In genomic region chr4:119454491-119455270, GRCh38 we compare ENCODE assay signal across 8 cellular contexts.
A peak's percentile ranks its signal among the peaks of the same experiment; 100 is the strongest.
DNase-seq lines count a peak whose midpoint lies in the region; ATAC-seq and TF ChIP-seq lines count a peak whose summit lies in the region.
"Not testable (repeated sequence)": the region's sequence is repeated elsewhere in the genome, so short reads cannot be mapped to it uniquely, and the experiment has no call there.

No MANE protein-coding gene starts in this region.

- not testable (repeated sequence) for H3K27me3 Mint-ChIP-seq in activated T-cell treated with anti-CD3 and anti-CD28 coated beads, Interleukin-2, amount 50 U/mL, for 4 hours (ENCODE audit: low read depth)

- not testable (repeated sequence) for H3K9me2 ChIP-seq in PC-3 (replicated peaks; ENCODE audit: low read length)

- intact Hi-C loops in PC-3 (cut with micrococcal nuclease): not testable (repeated sequence)

- peak overlapping the region; percentile 89 for H3K4me3 Mint-ChIP-seq in activated T-cell treated with anti-CD3 and anti-CD28 coated beads, Interleukin-2, amount 50 U/mL, for 4 hours

- H3K27ac ChIP-seq in PC-3 (ENCODE audit: low read length) (peak overlapping the region; percentile 45), muscle layer of colon (ENCODE audit: low read depth, low read length) (peak overlapping the region; percentile 73)

- not testable (repeated sequence) for H3K79me2 ChIP-seq in PC-3 (ENCODE audit: low read length)

- not testable (repeated sequence) for H3K4me1 ChIP-seq in PC-3 (ENCODE audit: insufficient read depth, low read length); muscle layer of colon (ENCODE audit: insufficient read depth, low read length)

- DNase-seq in DMS53 treated with DMSO at 0.1 percent for 48 hours (lab: John Stamatoyannopoulos, UW; ENCODE audit: unreplicated experiment) (peak; percentile 74), PC-3 (peak; percentile 95)
- DNase-seq in Jurkat, Clone E6-1 (ENCODE audit: low read depth, low spot score): peak; percentile 93
- DNase-seq in activated T-cell treated with anti-CD3 and anti-CD28 coated beads, Interleukin-2, amount 50 U/mL, for 4 hours: peak; percentile 98
- peak; percentile 87 to 97 for DNase-seq in stimulated activated CD8-positive, alpha-beta memory T cell treated with anti-CD3 and anti-CD28 coated beads, Interleukin-7, amount 100 ng/mL, for 1 hour (ENCODE audit: low read depth in 2 of 2)

- not testable (repeated sequence) for H4K20me1 ChIP-seq in PC-3 (ENCODE audit: low read length)

- peak overlapping the region; percentile 87 for H2AFZ ChIP-seq in PC-3 (ENCODE audit: low read length)

- not testable (repeated sequence) for BruUV-seq in PC-3 (replicated peaks; lab: Mats Ljungman, UMichigan)

- POLR2A ChIA-PET in PC-3 (lab: Charles Lee; ENCODE audit: unreplicated experiment): not testable (repeated sequence)

- not testable (repeated sequence) for H3K36me3 Mint-ChIP-seq in activated T-cell treated with anti-CD3 and anti-CD28 coated beads, Interleukin-2, amount 50 U/mL, for 4 hours (ENCODE audit: insufficient read depth)

- ATAC-seq in GM21717 (IDR thresholded peaks at IDR 0.05; ENCODE audit: unreplicated experiment) (peak; percentile 100), PC-3 (peak; percentile 100), esophagus mucosa (peak; percentile 100)
- ATAC-seq in activated T-cell treated with anti-CD3 and anti-CD28 coated beads, Interleukin-2, amount 50 U/mL, for 4 hours: peak; percentile 100

- H3K9me3 Mint-ChIP-seq in activated T-cell treated with anti-CD3 and anti-CD28 coated beads, Interleukin-2, amount 50 U/mL, for 4 hours: not testable (repeated sequence)

- not testable (repeated sequence) for H3F3A ChIP-seq in PC-3 (ENCODE audit: low read length, unreplicated experiment)

- H3K4me1 Mint-ChIP-seq in activated T-cell treated with anti-CD3 and anti-CD28 coated beads, Interleukin-2, amount 50 U/mL, for 4 hours (ENCODE audit: low read depth): not testable (repeated sequence)

- not testable (repeated sequence) for H3K36me3 ChIP-seq in PC-3 (ENCODE audit: low read depth, low read length); muscle layer of colon (ENCODE audit: insufficient read depth, low read length)

- not testable (repeated sequence) for TF ChIP-seq CTCF in PC-3 (conservative IDR thresholded peaks at IDR 0.05; ENCODE audit: low read depth, low read length)

- not testable (repeated sequence) for H3K9me3 ChIP-seq in PC-3 (ENCODE audit: low read length); muscle layer of colon (ENCODE audit: low read length)

- peak overlapping the region; percentile 59 for H3K4me3 ChIP-seq in Jurkat, Clone E6-1 (ENCODE audit: low read length)
- H3K4me3 ChIP-seq in PC-3 (ENCODE audit: low read length) (peak overlapping the region; percentile 72), muscle layer of colon (ENCODE audit: low read depth in 1 of 2, low read length in 2 of 2) (peak overlapping the region; percentile 45 to 71)

- peak overlapping the region; percentile 77 for H3K4me2 ChIP-seq in PC-3 (ENCODE audit: low read length)

- CTCF ChIA-PET in PC-3 (lab: Charles Lee): not testable (repeated sequence)

- peak overlapping the region; percentile 71 for H3K9ac ChIP-seq in PC-3 (ENCODE audit: low read length)
- not testable (repeated sequence) for H3K9ac ChIP-seq in muscle layer of colon (ENCODE audit: low read length)

- not testable (repeated sequence) for H3K27me3 ChIP-seq in PC-3 (ENCODE audit: low read length); muscle layer of colon (ENCODE audit: control insufficient read depth in 1 of 2, insufficient read depth in 2 of 2, low read length in 2 of 2)

Comparison
In these comparisons a context has a peak if more than half of its experiments do, and no peak if none do; other contexts are left out.
1. Peak in every context shown above with its lines: DNase-seq, ATAC-seq, H3K4me3 ChIP-seq and H3K27ac ChIP-seq.